Comparison of ENCODE assay signal across 8 cellular contexts in the genomic region with DNA sequence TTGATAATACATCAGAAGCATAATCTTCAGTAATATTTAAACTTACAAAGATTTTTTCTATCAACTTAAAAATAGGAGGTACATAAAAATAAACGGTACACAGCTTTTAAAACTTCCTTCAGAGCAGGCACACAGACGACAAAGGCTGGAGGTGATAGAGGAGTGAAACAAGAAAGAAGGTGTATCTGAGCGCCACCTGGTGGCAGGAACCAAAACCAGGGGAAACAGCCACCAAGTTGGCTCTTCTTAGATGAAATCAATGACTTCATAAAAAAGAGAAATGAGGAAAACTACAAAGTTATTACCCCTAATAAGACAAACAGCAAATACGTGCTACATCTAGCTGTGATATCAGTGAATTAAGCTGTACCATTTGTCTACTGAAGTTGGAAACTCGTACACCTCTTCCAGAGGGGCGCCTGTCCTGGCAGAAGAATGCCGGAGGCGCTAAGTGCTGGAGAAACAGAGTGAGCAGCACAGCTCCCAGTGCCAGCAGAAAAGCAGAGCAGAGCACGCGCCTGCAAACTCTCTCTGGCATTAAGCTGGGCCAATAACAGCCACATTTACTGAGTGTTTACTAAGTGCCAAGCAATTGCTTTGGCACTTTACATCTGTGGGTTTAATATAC.
DNase-seq lines count a peak whose midpoint lies in the region; ATAC-seq and TF ChIP-seq lines count a peak whose summit lies in the region.

No MANE protein-coding gene starts in this region.

- no peaks in the 10 kb centered on the region for H3K4me1 ChIP-seq in liver (ENCODE audit: control insufficient read depth in 4 of 4, insufficient read depth in 4 of 4, low read length in 3 of 4)

- 54% methylated on average over 10 of the region's 10 CpGs for WGBS in liver

- peak overlapping the region in 1 of 2 donors; percentile 64 for H3K27ac ChIP-seq in liver (ENCODE audit: low read depth in 1 of 2, low read length in 2 of 2)

- H3K27me3 ChIP-seq in liver (ENCODE audit: control insufficient read depth in 4 of 4, insufficient read depth in 4 of 4, low read length in 3 of 4), result no peaks in the 10 kb centered on the region

- intact Hi-C loops in Right ventricle myocardium inferior (cut with DNase I) (loop anchor here (5.0 kb wide), 1 partner anchor 507 kb away; no protein-coding TSS in a partner anchor), cardiac septum (cut with DNase I) (loop anchor here (2.0 kb wide), 1 partner anchor 506 kb away; no protein-coding TSS in a partner anchor)

- no peaks in the 10 kb centered on the region for H3K9me3 ChIP-seq in liver (ENCODE audit: control insufficient read depth in 4 of 4, low read length in 3 of 4)

- ATAC-seq in Right ventricle myocardium inferior (peak; percentile 60), GM21717 (IDR thresholded peaks at IDR 0.05; ENCODE audit: unreplicated experiment) (no peak)

- peak; percentile 70 to 81 for TF ChIP-seq RAD21 in liver (IDR thresholded peaks at IDR 0.05)

- H3K4me3 ChIP-seq in liver (ENCODE audit: low read depth in 1 of 3, low read length in 3 of 3), result no peak overlapping the region

- no peak for DNase-seq in Right ventricle myocardium inferior (ENCODE audit: missing footprints)
- no peak for DNase-seq in cardiac septum (ENCODE audit: low spot score)
- DNase-seq in NCI-H2196 treated with DMSO at 0.1 percent for 48 hours (lab: John Stamatoyannopoulos, UW; ENCODE audit: unreplicated experiment), result peak; percentile 45
- peak; percentile 56 for DNase-seq in activated CD4-positive, alpha-beta T cell treated with anti-CD3 and anti-CD28 coated beads for 24 hours (ENCODE audit: low read depth in 2 of 2)
- peak; percentile 81 for DNase-seq in cerebellar cortex (ENCODE audit: low spot score)
- peak; percentile 42 to 51 (median 44) for DNase-seq in stimulated activated CD4-positive, alpha-beta T cell treated with anti-CD3 and anti-CD28 coated beads, TNF-alpha, amount 100 ng/mL, for 48 hours (ENCODE audit: low read depth in 3 of 3)

- no peak overlapping the region for H3K9ac ChIP-seq in liver (ENCODE audit: low read depth in 1 of 2, low read length in 2 of 2)

- peaks cover 18 to 74% (median 49%) of the 10 kb centered on the region in 4 donors for H3K36me3 ChIP-seq in liver (ENCODE audit: control insufficient read depth in 4 of 4, insufficient read depth in 3 of 4, low read depth in 1 of 4, low read length in 3 of 4)

- TF ChIP-seq CTCF in liver (IDR thresholded peaks at IDR 0.05; ENCODE audit: low read depth, low read length, missing input control), result peak; percentile 66

TF ChIP-seq in liver, 16 proteins besides CTCF, POLR2A, EP300 and RAD21:
- no peak for TF ChIP-seq TAF1 (conservative IDR thresholded peaks at IDR 0.05)
- TF ChIP-seq YY1 (IDR thresholded peaks at IDR 0.05), result no peak
- no peak for TF ChIP-seq GABPA (IDR thresholded peaks at IDR 0.05 in 1 of 2, conservative IDR thresholded peaks at IDR 0.05 in 1 of 2)
- TF ChIP-seq, protein P1, sequence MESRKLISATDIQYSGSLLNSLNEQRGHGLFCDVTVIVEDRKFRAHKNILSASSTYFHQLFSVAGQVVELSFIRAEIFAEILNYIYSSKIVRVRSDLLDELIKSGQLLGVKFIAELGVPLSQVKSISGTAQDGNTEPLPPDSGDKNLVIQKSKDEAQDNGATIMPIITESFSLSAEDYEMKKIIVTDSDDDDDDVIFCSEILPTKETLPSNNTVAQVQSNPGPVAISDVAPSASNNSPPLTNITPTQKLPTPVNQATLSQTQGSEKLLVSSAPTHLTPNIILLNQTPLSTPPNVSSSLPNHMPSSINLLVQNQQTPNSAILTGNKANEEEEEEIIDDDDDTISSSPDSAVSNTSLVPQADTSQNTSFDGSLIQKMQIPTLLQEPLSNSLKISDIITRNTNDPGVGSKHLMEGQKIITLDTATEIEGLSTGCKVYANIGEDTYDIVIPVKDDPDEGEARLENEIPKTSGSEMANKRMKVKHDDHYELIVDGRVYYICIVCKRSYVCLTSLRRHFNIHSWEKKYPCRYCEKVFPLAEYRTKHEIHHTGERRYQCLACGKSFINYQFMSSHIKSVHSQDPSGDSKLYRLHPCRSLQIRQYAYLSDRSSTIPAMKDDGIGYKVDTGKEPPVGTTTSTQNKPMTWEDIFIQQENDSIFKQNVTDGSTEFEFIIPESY (IDR thresholded peaks at IDR 0.05), result no peak
- TF ChIP-seq, protein P2, sequence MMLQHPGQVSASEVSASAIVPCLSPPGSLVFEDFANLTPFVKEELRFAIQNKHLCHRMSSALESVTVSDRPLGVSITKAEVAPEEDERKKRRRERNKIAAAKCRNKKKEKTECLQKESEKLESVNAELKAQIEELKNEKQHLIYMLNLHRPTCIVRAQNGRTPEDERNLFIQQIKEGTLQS (IDR thresholded peaks at IDR 0.05), result no peak
- no peak for TF ChIP-seq FOXA2 (IDR thresholded peaks at IDR 0.05)
- TF ChIP-seq, protein P3, sequence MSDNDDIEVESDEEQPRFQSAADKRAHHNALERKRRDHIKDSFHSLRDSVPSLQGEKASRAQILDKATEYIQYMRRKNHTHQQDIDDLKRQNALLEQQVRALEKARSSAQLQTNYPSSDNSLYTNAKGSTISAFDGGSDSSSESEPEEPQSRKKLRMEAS (IDR thresholded peaks at IDR 0.05), result no peak
- TF ChIP-seq FOXA1 (IDR thresholded peaks at IDR 0.05), result no peak
- no peak for TF ChIP-seq JUND (IDR thresholded peaks at IDR 0.05)

Comparison
In these comparisons a context has a peak if more than half of its experiments do, and no peak if none do; other contexts are left out.
1. DNase-seq: peak in NCI-H2196 treated with DMSO at 0.1 percent for 48 hours (single experiment), activated CD4-positive, alpha-beta T cell treated with anti-CD3 and anti-CD28 coated beads for 24 hours (2 of 2), cerebellar cortex (single experiment) and stimulated activated CD4-positive, alpha-beta T cell treated with anti-CD3 and anti-CD28 coated beads, TNF-alpha, amount 100 ng/mL, for 48 hours (3 of 3); none in Right ventricle myocardium inferior (single experiment) and cardiac septum (single experiment).